1 cellular context compared by ENCODE assay signal in the genomic region with DNA sequence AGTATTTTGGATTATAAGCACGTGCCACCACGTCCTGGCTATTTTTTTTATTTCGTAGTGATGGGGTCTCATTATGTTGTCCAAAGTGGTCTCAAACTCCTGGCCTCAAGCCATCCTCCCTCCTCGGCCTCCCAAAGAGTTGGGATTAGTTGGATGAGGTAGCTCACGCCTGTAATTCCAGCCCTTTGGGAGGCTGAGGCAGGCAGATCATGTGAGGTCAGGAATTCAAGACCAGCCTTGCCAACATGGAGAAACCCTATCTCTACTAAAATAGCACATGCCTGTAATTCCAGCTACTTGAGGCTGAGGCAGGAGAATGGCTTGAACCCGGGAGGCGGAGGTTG.
TF ChIP-seq lines count a peak whose summit lies in the region.

No MANE protein-coding gene starts in this region.

TF ChIP-seq in endothelial cell of umbilical vein, 7 proteins besides CTCF, POLR2A, EP300 and RAD21:
- TF ChIP-seq POLR2AphosphoS5 (IDR thresholded peaks at IDR 0.05; ENCODE audit: insufficient read depth, low read depth, low read length) = no peak
- no peak for TF ChIP-seq GATA2 (IDR thresholded peaks at IDR 0.05; ENCODE audit: insufficient read depth, insufficient read length, low read depth, low read length)
- TF ChIP-seq EZH2 (IDR thresholded peaks at IDR 0.05; ENCODE audit: borderline replicate concordance, low read depth, low read length, severe bottlenecking) = no peak
- TF ChIP-seq, protein P1, sequence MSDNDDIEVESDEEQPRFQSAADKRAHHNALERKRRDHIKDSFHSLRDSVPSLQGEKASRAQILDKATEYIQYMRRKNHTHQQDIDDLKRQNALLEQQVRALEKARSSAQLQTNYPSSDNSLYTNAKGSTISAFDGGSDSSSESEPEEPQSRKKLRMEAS (IDR thresholded peaks at IDR 0.05; ENCODE audit: insufficient read depth, insufficient read length) = no peak
- TF ChIP-seq FOS (IDR thresholded peaks at IDR 0.05; ENCODE audit: borderline replicate concordance, insufficient read depth, low read length) = no peak
- no peak for TF ChIP-seq MYC (IDR thresholded peaks at IDR 0.05; ENCODE audit: low read depth, low read length)
- TF ChIP-seq JUN (IDR thresholded peaks at IDR 0.05; ENCODE audit: borderline replicate concordance, insufficient read depth, insufficient read length, low read depth) = no peak
